8 cellular contexts compared by ENCODE assay signal in genomic region chr18:12376034-12376717, GRCh38.
DNase-seq lines count a peak whose midpoint lies in the region; ATAC-seq lines count a peak whose summit lies in the region.

No MANE protein-coding gene starts in this region.

- ATAC-seq in HG03571 (IDR thresholded peaks at IDR 0.05; ENCODE audit: unreplicated experiment) = no peak

- H3K4me3 ChIP-seq in iPS-11a (ENCODE audit: low read depth, low read length) = peak overlapping the region; percentile 64

- peak; percentile 57 for DNase-seq in NCI-H82 (lab: John Stamatoyannopoulos, UW)
- no peak for DNase-seq in NCI-H82 treated with DMSO at 0.1 percent for 48 hours (lab: John Stamatoyannopoulos, UW; ENCODE audit: unreplicated experiment)
- peak; percentile 69 for DNase-seq in NCI-H146 treated with DMSO at 0.1 percent for 48 hours (lab: John Stamatoyannopoulos, UW; ENCODE audit: unreplicated experiment)
- DNase-seq in amniotic epithelial cell (ENCODE audit: low read depth) = peak; percentile 7
- DNase-seq in stimulated activated CD8-positive, alpha-beta memory T cell treated with anti-CD3 and anti-CD28 coated beads, Interleukin-4, amount 100 ng/mL, for 48 hours = peak; percentile 29
- no peak for DNase-seq in NCI-H524 treated with DMSO at 0.1 percent for 48 hours (lab: John Stamatoyannopoulos, UW)

Comparison
In these comparisons a context has a peak if more than half of its experiments do, and no peak if none do; other contexts are left out.
1. DNase-seq: peak in NCI-H82 (single experiment), NCI-H146 treated with DMSO at 0.1 percent for 48 hours (single experiment), amniotic epithelial cell (single experiment) and stimulated activated CD8-positive, alpha-beta memory T cell treated with anti-CD3 and anti-CD28 coated beads, Interleukin-4, amount 100 ng/mL, for 48 hours (single experiment); none in NCI-H82 treated with DMSO at 0.1 percent for 48 hours (single experiment) and NCI-H524 treated with DMSO at 0.1 percent for 48 hours (single experiment).